Comparison of ENCODE assay signal across 8 cellular contexts in genomic region chr2:74037379-74037860, GRCh38. TPM values are rescaled to one million over a fixed set of nuclear protein-coding genes. Genes with fewer than 3 reads are reported as not detected.
A peak's percentile ranks its signal among the peaks of the same experiment; 100 is the strongest.
DNase-seq lines count a peak whose midpoint lies in the region; ATAC-seq, FAIRE-seq and TF ChIP-seq lines count a peak whose summit lies in the region.

No MANE protein-coding gene starts in this region.

- TF ChIP-seq CTCF in MCF 10A (IDR thresholded peaks at IDR 0.05; ENCODE audit: unreplicated experiment) = no peak
- TF ChIP-seq CTCF in breast epithelium (IDR thresholded peaks at IDR 0.05) = no peak
- no peak for TF ChIP-seq CTCF in pancreas (IDR thresholded peaks at IDR 0.05)

- ATAC-seq in HG03159 (IDR thresholded peaks at IDR 0.05; ENCODE audit: unreplicated experiment) = peak; percentile 59
- no peak for ATAC-seq in activated T-helper 17 cell treated with anti-CD3 and anti-CD28 coated beads, Interleukin-2, amount 50 U/mL, for 72 hours (replicated peaks)
- peak in 3 of 4 donors; percentile 30 to 79 (median 64) for ATAC-seq in pancreas

- no peaks in the 10 kb centered on the region for H3K9me3 Mint-ChIP-seq in MCF 10A (ENCODE audit: unreplicated experiment)
- no peaks in the 10 kb centered on the region for H3K9me3 Mint-ChIP-seq in activated T-helper 17 cell treated with anti-CD3 and anti-CD28 coated beads, Interleukin-2, amount 50 U/mL, for 72 hours

- DNase-seq in MCF 10A (ENCODE audit: unreplicated experiment) (no peak), breast epithelium (ENCODE audit: low spot score in 2 of 2) (no peak), pancreas (no peak), DMS114 treated with DMSO at 0.1 percent for 48 hours (lab: John Stamatoyannopoulos, UW; ENCODE audit: unreplicated experiment) (no peak), foreskin melanocyte (no peak), T-helper 9 cell (no peak)

- intact Hi-C loops in MCF 10A (cut with micrococcal nuclease) (no loop called here), breast epithelium (cut with DNase I; ENCODE audit: low total_unique reads) (loop anchor here (10.0 kb wide), 1 partner anchor 353 kb away; no protein-coding TSS in a partner anchor), pancreas (cut with DNase I) (no loop called here)

- peak overlapping the region; percentile 60 for H3K27ac Mint-ChIP-seq in MCF 10A (ENCODE audit: low read depth, unreplicated experiment)
- H3K27ac Mint-ChIP-seq in activated T-helper 17 cell treated with anti-CD3 and anti-CD28 coated beads, Interleukin-2, amount 50 U/mL, for 72 hours = peak overlapping the region; percentile 73

- 91 to 92% methylated on average over 1 of the region's 1 CpG for WGBS in pancreas, 2 donors

- no peaks in the 10 kb centered on the region for H3K36me3 Mint-ChIP-seq in MCF 10A (ENCODE audit: insufficient read depth, unreplicated experiment)
- H3K36me3 Mint-ChIP-seq in activated T-helper 17 cell treated with anti-CD3 and anti-CD28 coated beads, Interleukin-2, amount 50 U/mL, for 72 hours (ENCODE audit: low read depth) = peaks cover 9% of the 10 kb centered on the region

- no peaks in the 10 kb centered on the region for H3K27me3 Mint-ChIP-seq in MCF 10A (ENCODE audit: insufficient read depth, unreplicated experiment)
- H3K27me3 Mint-ChIP-seq in activated T-helper 17 cell treated with anti-CD3 and anti-CD28 coated beads, Interleukin-2, amount 50 U/mL, for 72 hours = no peaks in the 10 kb centered on the region

- POLR2A ChIA-PET in MCF 10A (lab: Yijun Ruan, JAX) = no interaction called here

- no peak for TF ChIP-seq POLR2A in breast epithelium (IDR thresholded peaks at IDR 0.05)

- no peak overlapping the region for H3K27ac ChIP-seq in breast epithelium
- H3K27ac ChIP-seq in pancreas = peak overlapping the region in 1 of 4 donors; percentile 23

- H3K27me3 ChIP-seq in breast epithelium (no peaks in the 10 kb centered on the region), pancreas (no peaks in the 10 kb centered on the region)

- H3K9me3 ChIP-seq in breast epithelium = no peaks in the 10 kb centered on the region
- H3K9me3 ChIP-seq in pancreas = no peaks in the 10 kb centered on the region

- no peak for FAIRE-seq in pancreas (lab: Jason Lieb, UNC)

- no peak overlapping the region for H3K4me3 ChIP-seq in breast epithelium
- H3K4me3 ChIP-seq in pancreas = no peak overlapping the region

- H3K4me1 ChIP-seq in breast epithelium = no peaks in the 10 kb centered on the region
- H3K4me1 ChIP-seq in pancreas = no peaks in the 10 kb centered on the region

- H3K4me3 Mint-ChIP-seq in MCF 10A (ENCODE audit: unreplicated experiment) = no peak overlapping the region
- H3K4me3 Mint-ChIP-seq in activated T-helper 17 cell treated with anti-CD3 and anti-CD28 coated beads, Interleukin-2, amount 50 U/mL, for 72 hours = no peak overlapping the region

- CTCF ChIA-PET in MCF 10A (lab: Yijun Ruan, JAX) = interaction anchor here (0.6 kb wide), 2 partner anchors 45 to 90 kb away, joined by 3 read pairs; no protein-coding TSS in a partner anchor

- H3K36me3 ChIP-seq in breast epithelium (no peaks in the 10 kb centered on the region), pancreas (no peaks in the 10 kb centered on the region)

- H3K4me1 Mint-ChIP-seq in MCF 10A (ENCODE audit: insufficient read depth, unreplicated experiment) = peaks cover 9% of the 10 kb centered on the region
- H3K4me1 Mint-ChIP-seq in activated T-helper 17 cell treated with anti-CD3 and anti-CD28 coated beads, Interleukin-2, amount 50 U/mL, for 72 hours = peaks cover 55% of the 10 kb centered on the region

- BruUV-seq in MCF 10A (replicated peaks; lab: Mats Ljungman, UMichigan) = no TSS peak

RNA-seq across cellular contexts. Expression of gene TET3, which starts 52.7 kb away (rescaled TPM):
- total RNA-seq in MCF 10A (2022) (15.0 and 17.5 TPM in 2 replicates), breast epithelium (10 to 100 TPM in 1 of 3 donors, 1 to 10 TPM in 2; 7.9 to 13.2 (median 9.8) TPM), pancreas (1 to 10 TPM; 4.1 to 8.6 (median 4.8) TPM)
- total RNA-seq in activated T-helper 17 cell treated with anti-CD3 and anti-CD28 coated beads, Interleukin-2, amount 50 U/mL, for 72 hours = 10 to 100 TPM; 15.1 to 42.6 TPM
- 1 to 10 TPM; 1.5 to 4.4 TPM for polyA plus RNA-seq in pancreas
